ENCODE assay signal across 25 cellular contexts in genomic region chr5:160480652-160481051, GRCh38. TPM values are rescaled to one million over a fixed set of nuclear protein-coding genes. Genes with fewer than 3 reads are reported as not detected.
DNase-seq lines count a peak whose midpoint lies in the region; ATAC-seq, FAIRE-seq and TF ChIP-seq lines count a peak whose summit lies in the region.
"Had no signal": no experiment of that assay in that cellular context is flagged by ENCODE, and none has a peak within 500 bp of the region (broad histone marks: within the 10 kb centered on the region; RNA-seq: fewer than 3 reads in every experiment).

No MANE protein-coding gene starts in this region.

- H3K9ac ChIP-seq in GM23248, result 0 out of 2 replicates have a peak overlapping the region, but pooled peaks have one; percentile 4
- no peak overlapping the region for H3K9ac ChIP-seq in HepG2 (ENCODE audit: insufficient read depth, low read depth, low read length)

- peak overlapping the region; percentile 88 for H3K27ac Mint-ChIP-seq in CD4-positive, alpha-beta T cell
- peak overlapping the region; percentile 46 for H3K27ac Mint-ChIP-seq in activated T-helper 2 cell treated with anti-CD3 and anti-CD28 coated beads, Interferon-gamma antibody, Interleukin-2, Interleukin-4, amounts not matched to agents 10 μg/mL and 5 μg/mL and 100 μg/mL, durations not matched to agents 14 hours and 24 hours and 36 hours
- H3K27ac Mint-ChIP-seq in Calu3 (ENCODE audit: unreplicated experiment), result no peak overlapping the region
- H3K27ac Mint-ChIP-seq: activated CD4-positive, alpha-beta T cell treated with anti-CD3 and anti-CD28 coated beads, Interleukin-2, amount 10 ng/mL, durations not matched to agents 7 days and 5 days; stimulated activated naive CD8-positive, alpha-beta T cell treated with anti-CD3 and anti-CD28 coated beads, Interleukin-15, Interleukin-2, amounts not matched to agents 100 ng/mL and 50 ng/mL, for 24 hours had no signal

- H3K4me1 Mint-ChIP-seq in CD4-positive, alpha-beta T cell (ENCODE audit: low read depth), result peaks cover 58% of the 10 kb centered on the region
- peaks cover 72% of the 10 kb centered on the region for H3K4me1 Mint-ChIP-seq in activated T-helper 2 cell treated with anti-CD3 and anti-CD28 coated beads, Interferon-gamma antibody, Interleukin-2, Interleukin-4, amounts not matched to agents 10 μg/mL and 5 μg/mL and 100 μg/mL, durations not matched to agents 14 hours and 24 hours and 36 hours (ENCODE audit: low read depth)
- peaks cover 77% of the 10 kb centered on the region for H3K4me1 Mint-ChIP-seq in Calu3 (ENCODE audit: low read depth, unreplicated experiment)

- TF ChIP-seq POLR2A in HepG2 (IDR thresholded peaks at IDR 0.05; ENCODE audit: insufficient read depth in 1 of 2, low read depth in 2 of 2, low read length in 2 of 2), result no peak

- H3K27me3 Mint-ChIP-seq in CD4-positive, alpha-beta T cell, result no peaks in the 10 kb centered on the region
- no peaks in the 10 kb centered on the region for H3K27me3 Mint-ChIP-seq in activated T-helper 2 cell treated with anti-CD3 and anti-CD28 coated beads, Interferon-gamma antibody, Interleukin-2, Interleukin-4, amounts not matched to agents 10 μg/mL and 5 μg/mL and 100 μg/mL, durations not matched to agents 14 hours and 24 hours and 36 hours (ENCODE audit: low read depth)
- H3K27me3 Mint-ChIP-seq in Calu3 (ENCODE audit: unreplicated experiment), result no peaks in the 10 kb centered on the region
- H3K27me3 Mint-ChIP-seq: activated CD4-positive, alpha-beta T cell treated with anti-CD3 and anti-CD28 coated beads, Interleukin-2, amount 10 ng/mL, durations not matched to agents 7 days and 5 days; activated naive CD4-positive, alpha-beta T cell treated with anti-CD3 and anti-CD28 coated beads, Interleukin-2, amount 10 ng/mL, durations not matched to agents 7 days and 5 days; IgD-negative memory B cell; naive thymus-derived CD4-positive, alpha-beta T cell; stimulated activated naive CD8-positive, alpha-beta T cell treated with anti-CD3 and anti-CD28 coated beads, Interleukin-15, Interleukin-2, amounts not matched to agents 100 ng/mL and 50 ng/mL, for 24 hours had no signal

- TF ChIP-seq RAD21 in HepG2 (CRISPR knock-in tag; IDR thresholded peaks at IDR 0.05), result no peak

- WGBS in GM23248 (ENCODE audit: low coverage in 1 of 2, low lambda C conversion rate in 2 of 2, missing lambda C conversion rate in 2 of 2), 2 experiments, result 97 to 100% methylated on average over 1 of the region's 1 CpG
- 27% methylated on average over 1 of the region's 1 CpG for WGBS in HepG2 (ENCODE audit: low lambda C conversion rate)

- H2AFZ ChIP-seq in GM23248 (peak overlapping the region; percentile 34; the same call in 1 of the 2 replicates), HepG2 (ENCODE audit: low read length) (no peak overlapping the region)

- POLR2A ChIA-PET in CD4-positive, alpha-beta T cell (lab: Charles Lee), result no interaction called here
- POLR2A ChIA-PET in HepG2 (lab: Yijun Ruan, JAX), result interaction anchor here (1.0 to 2.7 kb wide), 2 partner anchors 13 to 59 kb away, joined by 4 to 12 read pairs; partner anchors contain the start of gene PTTG1

- no peaks in the 10 kb centered on the region for H3K9me2 ChIP-seq in GM23248 (ENCODE audit: insufficient read depth)
- H3K9me2 ChIP-seq: SK-N-SH had no signal

- H3K4me2 ChIP-seq in GM23248 (ENCODE audit: unreplicated experiment), result peak overlapping the region; percentile 45
- 0 out of 2 replicates have a peak overlapping the region, but pooled peaks have one; percentile 16 for H3K4me2 ChIP-seq in HepG2 (ENCODE audit: low read depth, low read length)

- peaks cover 10% of the 10 kb centered on the region; the same call in 1 of the 2 replicates for H3F3A ChIP-seq in GM23248 (ENCODE audit: insufficient read depth)

- peak overlapping the region; percentile 31; the same call in 1 of the 2 replicates for H3K4me3 ChIP-seq in GM23248
- H3K4me3 ChIP-seq in HepG2 (replicated peaks in 1 of 3; ENCODE audit: insufficient read depth in 1 of 3, low read depth in 2 of 3, low read length in 3 of 3), result no peak overlapping the region
- H3K4me3 ChIP-seq: gastrocnemius medialis, thoracic aorta had no signal

- BruUV-seq in HepG2 (replicated peaks; lab: Mats Ljungman, UMichigan) (no TSS peak), Calu3 (replicated peaks; lab: Mats Ljungman, UMichigan) (no TSS peak)

- H3K36me3 Mint-ChIP-seq in CD4-positive, alpha-beta T cell (ENCODE audit: low read depth), result peaks cover 6% of the 10 kb centered on the region
- H3K36me3 Mint-ChIP-seq in activated T-helper 2 cell treated with anti-CD3 and anti-CD28 coated beads, Interferon-gamma antibody, Interleukin-2, Interleukin-4, amounts not matched to agents 10 μg/mL and 5 μg/mL and 100 μg/mL, durations not matched to agents 14 hours and 24 hours and 36 hours (ENCODE audit: low read depth), result peaks cover 83% of the 10 kb centered on the region
- H3K36me3 Mint-ChIP-seq in Calu3 (ENCODE audit: insufficient read depth, unreplicated experiment), result peaks cover 48% of the 10 kb centered on the region
- H3K36me3 Mint-ChIP-seq: CD14-positive monocyte had no signal

- DNase-seq in CD4-positive, alpha-beta T cell, result no peak
- no peak for DNase-seq in GM23248
- DNase-seq in activated T-helper 2 cell treated with anti-CD3 and anti-CD28 coated beads, Interferon-gamma antibody, Interleukin-2, Interleukin-4, amounts not matched to agents 10 μg/mL and 5 μg/mL and 100 μg/mL, durations not matched to agents 14 hours and 24 hours and 36 hours (ENCODE audit: low spot score), result no peak
- DNase-seq in HepG2 (ENCODE audit: low spot score), result peak; percentile 52
- no peak for DNase-seq in Calu3
- no peak for DNase-seq in midbrain (lab: John Stamatoyannopoulos, UW)
- no peak for DNase-seq in cerebellum (ENCODE audit: low spot score)
- DNase-seq: activated CD4-positive, alpha-beta T cell treated with anti-CD3 and anti-CD28 coated beads, Interleukin-2, amount 10 ng/mL, durations not matched to agents 7 days and 5 days; activated naive CD4-positive, alpha-beta T cell treated with anti-CD3 and anti-CD28 coated beads, Interleukin-2, amount 10 ng/mL, durations not matched to agents 7 days and 5 days; cortex of kidney; gastrocnemius medialis; H7; left cardiac atrium; naive thymus-derived CD4-positive, alpha-beta T cell; NCI-H1105; NCI-H2029 treated with DMSO at 0.1 percent for 48 hours; NCI-H748 treated with DMSO at 0.1 percent for 48 hours; SK-N-SH; WERI-Rb-1 had no signal

- FAIRE-seq in HepG2 (lab: Jason Lieb, UNC), result peak; percentile 26
- FAIRE-seq: urothelium cell line had no signal

- no peaks in the 10 kb centered on the region for H4K20me1 ChIP-seq in GM23248 (ENCODE audit: insufficient read depth)
- H4K20me1 ChIP-seq in HepG2 (ENCODE audit: insufficient read depth, low read length), result no peaks in the 10 kb centered on the region; the same call in 1 of the 2 replicates

- in situ Hi-C loops in GM23248 (cut with MboI), result no loop called here
- in situ Hi-C loops in HepG2 (cut with HindIII; ENCODE audit: extremely low pct_ligation_motif_present, low pct_unique_long_range_greater_than_20kb), result no loop called here

- CTCF ChIA-PET in CD4-positive, alpha-beta T cell (lab: Charles Lee), result no interaction called here
- CTCF ChIA-PET in HepG2 (lab: Yijun Ruan, JAX; ENCODE audit: low intra/inter-chr PET ratio, low total read pairs) (no interaction called here), Calu3 (lab: Charles Lee) (interaction anchor here (0.7 to 1.3 kb wide), 3 partner anchors 13 to 860 kb away, joined by 3 to 6 read pairs (median 5); no protein-coding TSS in a partner anchor)

- TF ChIP-seq CTCF in CD4-positive, alpha-beta T cell (IDR thresholded peaks at IDR 0.05), result no peak
- TF ChIP-seq CTCF in HepG2 (CRISPR knock-in tag; IDR thresholded peaks at IDR 0.05) (no peak), Calu3 (IDR thresholded peaks at IDR 0.05; ENCODE audit: unreplicated experiment) (no peak)

- intact Hi-C loops in CD4-positive, alpha-beta T cell (cut with DNase I, micrococcal nuclease), result no loop called here
- intact Hi-C loops in activated T-helper 2 cell treated with anti-CD3 and anti-CD28 coated beads, Interferon-gamma antibody, Interleukin-2, Interleukin-4, amounts not matched to agents 10 μg/mL and 5 μg/mL and 100 μg/mL, durations not matched to agents 14 hours and 24 hours and 36 hours (cut with micrococcal nuclease), result no loop called here
- intact Hi-C loops in HepG2 (cut with micrococcal nuclease; ENCODE audit: unreplicated experiment) (no loop called here), Calu3 (cut with micrococcal nuclease; ENCODE audit: unreplicated experiment) (no loop called here)

- no peaks in the 10 kb centered on the region for H3K9me3 ChIP-seq in CD4-positive, alpha-beta T cell (ENCODE audit: control insufficient read depth, low read length)
- H3K9me3 ChIP-seq in GM23248 (ENCODE audit: low read depth) (no peaks in the 10 kb centered on the region), HepG2 (ENCODE audit: low read length) (no peaks in the 10 kb centered on the region)
- H3K9me3 ChIP-seq: gastrocnemius medialis, SK-N-SH, thoracic aorta had no signal

- H3K36me3 ChIP-seq in GM23248 (ENCODE audit: low read depth) (no peaks in the 10 kb centered on the region), HepG2 (replicated peaks in 1 of 2; ENCODE audit: control insufficient read depth in 1 of 2, insufficient read depth in 2 of 2, low read length in 2 of 2) (peaks cover 0 to 2% of the 10 kb centered on the region in 2 experiments; a peak in 2 of 5 replicates)
- H3K36me3 ChIP-seq: gastrocnemius medialis, thoracic aorta, WERI-Rb-1 had no signal

- ATAC-seq in CD4-positive, alpha-beta T cell (ENCODE audit: poor library complexity), result no peak
- peak; percentile 24; the same call in 2 of the 3 replicates for ATAC-seq in HepG2
- ATAC-seq: gastrocnemius medialis; naive thymus-derived CD4-positive, alpha-beta T cell had no signal

- H3K79me2 ChIP-seq in GM23248 (ENCODE audit: insufficient read depth) (no peaks in the 10 kb centered on the region), HepG2 (ENCODE audit: insufficient read depth, low read length) (peaks cover 34% of the 10 kb centered on the region)

- no peaks in the 10 kb centered on the region for H3K9me3 Mint-ChIP-seq in CD4-positive, alpha-beta T cell
- H3K9me3 Mint-ChIP-seq in activated T-helper 2 cell treated with anti-CD3 and anti-CD28 coated beads, Interferon-gamma antibody, Interleukin-2, Interleukin-4, amounts not matched to agents 10 μg/mL and 5 μg/mL and 100 μg/mL, durations not matched to agents 14 hours and 24 hours and 36 hours, result no peaks in the 10 kb centered on the region
- peaks cover 3% of the 10 kb centered on the region for H3K9me3 Mint-ChIP-seq in Calu3 (ENCODE audit: low read depth, unreplicated experiment)
- H3K9me3 Mint-ChIP-seq: activated CD4-positive, alpha-beta T cell treated with anti-CD3 and anti-CD28 coated beads, Interleukin-2, amount 10 ng/mL, durations not matched to agents 7 days and 5 days; activated naive CD4-positive, alpha-beta T cell treated with anti-CD3 and anti-CD28 coated beads, Interleukin-2, amount 10 ng/mL, durations not matched to agents 7 days and 5 days; CD14-positive monocyte; IgD-negative memory B cell; naive thymus-derived CD4-positive, alpha-beta T cell; stimulated activated naive CD8-positive, alpha-beta T cell treated with anti-CD3 and anti-CD28 coated beads, Interleukin-15, Interleukin-2, amounts not matched to agents 100 ng/mL and 50 ng/mL, for 24 hours had no signal

- TF ChIP-seq EP300 in HepG2 (IDR thresholded peaks at IDR 0.05; ENCODE audit: low read depth in 2 of 2, low read length in 2 of 2) (peak in 1 of 2 experiments; percentile 19; a peak in 1 of 4 replicates), HepG2 (CRISPR knock-in tag; IDR thresholded peaks at IDR 0.05; ENCODE audit: borderline replicate concordance) (no peak)

- H3K4me3 Mint-ChIP-seq in CD4-positive, alpha-beta T cell, result no peak overlapping the region
- no peak overlapping the region for H3K4me3 Mint-ChIP-seq in activated T-helper 2 cell treated with anti-CD3 and anti-CD28 coated beads, Interferon-gamma antibody, Interleukin-2, Interleukin-4, amounts not matched to agents 10 μg/mL and 5 μg/mL and 100 μg/mL, durations not matched to agents 14 hours and 24 hours and 36 hours (ENCODE audit: low read depth)
- H3K4me3 Mint-ChIP-seq in Calu3 (ENCODE audit: low read depth, unreplicated experiment), result no peak overlapping the region
- H3K4me3 Mint-ChIP-seq: activated CD4-positive, alpha-beta T cell treated with anti-CD3 and anti-CD28 coated beads, Interleukin-2, amount 10 ng/mL, durations not matched to agents 7 days and 5 days; activated naive CD4-positive, alpha-beta T cell treated with anti-CD3 and anti-CD28 coated beads, Interleukin-2, amount 10 ng/mL, durations not matched to agents 7 days and 5 days; CD14-positive monocyte; IgD-negative memory B cell had no signal

- H3K4me1 ChIP-seq in GM23248 (ENCODE audit: insufficient read depth), result peaks cover 21% of the 10 kb centered on the region
- peaks cover 72% of the 10 kb centered on the region for H3K4me1 ChIP-seq in HepG2 (ENCODE audit: insufficient read depth, low read length)
- H3K4me1 ChIP-seq: gastrocnemius medialis had no signal

- no peaks in the 10 kb centered on the region for H3K27me3 ChIP-seq in CD4-positive, alpha-beta T cell (ENCODE audit: control insufficient read depth, insufficient read depth, low read length)
- H3K27me3 ChIP-seq in GM23248 (replicated peaks; ENCODE audit: insufficient read depth), result no peaks in the 10 kb centered on the region
- H3K27me3 ChIP-seq in HepG2 (ENCODE audit: control insufficient read depth in 1 of 2, insufficient read depth in 2 of 2, low read length in 2 of 2), result no peaks in the 10 kb centered on the region
- H3K27me3 ChIP-seq: gastrocnemius medialis had no signal

- H3K27ac ChIP-seq in CD4-positive, alpha-beta T cell (ENCODE audit: low read depth, low read length), result no peak overlapping the region
- H3K27ac ChIP-seq in GM23248 (no peak overlapping the region), HepG2 (ENCODE audit: extremely low read length, insufficient read depth, low read length) (no peak overlapping the region)
- H3K27ac ChIP-seq: gastrocnemius medialis, RWPE1, thoracic aorta, WERI-Rb-1 had no signal

RNA-seq across cellular contexts. Expression of gene PTTG1, which starts 59.0 kb away (rescaled TPM):
- 10 to 100 TPM; 15.1 to 17.6 TPM for total RNA-seq in CD4-positive, alpha-beta T cell
- 22.8 and 49.0 TPM in 2 replicates for total RNA-seq in GM23248 (2014; rRNA removed; shearing (Covaris generic))
- polyA plus RNA-seq in GM23248 (2016; fragmentation: Nextera tagmentation; extraction: Ambion mirVana), result 94.9 and 96.0 TPM in 2 replicates
- 142 and 146 TPM in 2 replicates for total RNA-seq in activated T-helper 2 cell treated with anti-CD3 and anti-CD28 coated beads, Interferon-gamma antibody, Interleukin-2, Interleukin-4, amounts not matched to agents 10 μg/mL and 5 μg/mL and 100 μg/mL, durations not matched to agents 14 hours and 24 hours and 36 hours
- 161 and 206 TPM in 2 replicates for total RNA-seq in HepG2 (2016; rRNA removed; fragmentation: Illumina TruSeq; extraction: Trizol)
- total RNA-seq in HepG2 (2016; cell fraction: cytosol; rRNA removed; fragmentation: Illumina TruSeq; extraction: Trizol; ENCODE audit: low read depth), result 61.6 and 66.4 TPM in 2 replicates
- 157 and 223 TPM in 2 replicates for total RNA-seq in HepG2 (2016; cell fraction: insoluble cytoplasmic fraction; rRNA removed; fragmentation: Illumina TruSeq; extraction: Trizol)
- total RNA-seq in HepG2 (2016; cell fraction: membrane; rRNA removed; fragmentation: Illumina TruSeq; extraction: Trizol), result 67.0 and 69.1 TPM in 2 replicates
- 66.0 and 73.6 TPM in 2 replicates for total RNA-seq in HepG2 (2016; cell fraction: nucleus; rRNA removed; fragmentation: Illumina TruSeq; extraction: Trizol)
- 53.0 and 102 TPM in 2 replicates for polyA plus RNA-seq in HepG2 (2011; rRNA removed)
- 166 and 211 TPM in 2 replicates for polyA plus RNA-seq in HepG2 (2011; cell fraction: cytosol; rRNA removed)
- polyA plus RNA-seq in HepG2 (2011; cell fraction: nucleus; rRNA removed), result 50.7 and 64.1 TPM in 2 replicates
- 42.2 and 101 TPM in 2 replicates for polyA plus RNA-seq in HepG2 (2012)
- polyA plus RNA-seq in HepG2 (2016; cell fraction: cytosol; fragmentation: Illumina TruSeq; extraction: Trizol; ENCODE audit: low read depth), result 50.9 and 58.2 TPM in 2 replicates
- 204 and 208 TPM in 2 replicates for polyA plus RNA-seq in HepG2 (2016; cell fraction: insoluble cytoplasmic fraction; fragmentation: Illumina TruSeq; extraction: Trizol; ENCODE audit: low read depth)
- polyA plus RNA-seq in HepG2 (2016; cell fraction: membrane; fragmentation: Illumina TruSeq; extraction: Trizol; ENCODE audit: low read depth), result 60.1 and 60.7 TPM in 2 replicates
- 84.3 and 91.2 TPM in 2 replicates for polyA plus RNA-seq in HepG2 (2016; cell fraction: nucleus; fragmentation: Illumina TruSeq; extraction: Trizol; ENCODE audit: insufficient read depth, low read depth)
- polyA minus RNA-seq in HepG2 (2011; rRNA and poly(A)+ RNA removed; ENCODE audit: low replicate concordance), result 40.6 and 146 TPM in 2 replicates
- polyA minus RNA-seq in HepG2 (2011; cell fraction: cytosol; rRNA and poly(A)+ RNA removed), result 17.1 and 33.2 TPM in 2 replicates
- polyA minus RNA-seq in HepG2 (2011; cell fraction: nucleus; rRNA and poly(A)+ RNA removed), result 21.5 and 33.3 TPM in 2 replicates
- 144 and 184 TPM in 2 replicates for total RNA-seq in Calu3 (2022)
- 32.8 TPM for total RNA-seq in cerebellum
